ENCODE assay signal across 8 cellular contexts in genomic region chr16:67806428-67807147, GRCh38. TPM values are rescaled to one million over a fixed set of nuclear protein-coding genes. Genes with fewer than 3 reads are reported as not detected.
DNase-seq lines count a peak whose midpoint lies in the region; ATAC-seq and TF ChIP-seq lines count a peak whose summit lies in the region.

RANBP10 (minus strand) TSS chr16:67806560; CDS start chr16:67806536, 24 bp downstream.
A gene with protein sequence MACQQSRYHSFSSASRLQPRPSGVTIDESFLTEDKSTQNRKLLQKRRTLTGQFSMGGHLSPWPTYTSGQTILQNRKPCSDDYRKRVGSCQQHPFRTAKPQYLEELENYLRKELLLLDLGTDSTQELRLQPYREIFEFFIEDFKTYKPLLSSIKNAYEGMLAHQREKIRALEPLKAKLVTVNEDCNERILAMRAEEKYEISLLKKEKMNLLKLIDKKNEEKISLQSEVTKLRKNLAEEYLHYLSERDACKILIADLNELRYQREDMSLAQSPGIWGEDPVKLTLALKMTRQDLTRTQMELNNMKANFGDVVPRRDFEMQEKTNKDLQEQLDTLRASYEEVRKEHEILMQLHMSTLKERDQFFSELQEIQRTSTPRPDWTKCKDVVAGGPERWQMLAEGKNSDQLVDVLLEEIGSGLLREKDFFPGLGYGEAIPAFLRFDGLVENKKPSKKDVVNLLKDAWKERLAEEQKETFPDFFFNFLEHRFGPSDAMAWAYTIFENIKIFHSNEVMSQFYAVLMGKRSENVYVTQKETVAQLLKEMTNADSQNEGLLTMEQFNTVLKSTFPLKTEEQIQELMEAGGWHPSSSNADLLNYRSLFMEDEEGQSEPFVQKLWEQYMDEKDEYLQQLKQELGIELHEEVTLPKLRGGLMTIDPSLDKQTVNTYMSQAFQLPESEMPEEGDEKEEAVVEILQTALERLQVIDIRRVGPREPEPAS (plus strand): TSS chr16:67806889. CDS start chr16:67807150, 261 bp downstream.

- peaks cover 6 to 10% of the 10 kb centered on the region in 2 donors for H3K4me1 ChIP-seq in lung (ENCODE audit: control insufficient read depth in 2 of 2, insufficient read depth in 2 of 2, low read length in 2 of 2)

- no peaks in the 10 kb centered on the region for H3K27me3 ChIP-seq in lung (ENCODE audit: control insufficient read depth, insufficient read depth)

- no peaks in the 10 kb centered on the region for H3K9me3 ChIP-seq in lung (ENCODE audit: control insufficient read depth in 2 of 2, insufficient read depth in 1 of 2, low read length in 1 of 2)

- WGBS in lung, 2 donors = 0 to 1% methylated on average over 48 to 54 of the region's 54 CpGs

- peak within 1 kb of the TSS; percentile 89 for H3K27ac ChIP-seq in lung (ENCODE audit: low read depth in 1 of 2, low read length in 1 of 2)

- TF ChIP-seq CTCF in GM20000 (IDR thresholded peaks at IDR 0.05; ENCODE audit: extremely low read depth, missing control alignments) (no peak), lung (IDR thresholded peaks at IDR 0.05; ENCODE audit: control extremely low read depth, extremely low read depth) (no peak)

- DNase-seq in COLO668 (lab: John Stamatoyannopoulos, UW; ENCODE audit: unreplicated experiment) (peak; percentile 96), GM20000 (ENCODE audit: low spot score) (peak; percentile 94), HS-5 (ENCODE audit: low read depth) (peak; percentile 98), NK-92 (lab: John Stamatoyannopoulos, UW; ENCODE audit: unreplicated experiment) (peak; percentile 78), lung (ENCODE audit: low spot score) (peak; percentile 97)
- DNase-seq in activated CD8-positive, alpha-beta memory T cell treated with anti-CD3 and anti-CD28 coated beads for 24 hours = peak; percentile 96
- peak; percentile 92 for DNase-seq in effector CD8-positive, alpha-beta T cell (lab: John Stamatoyannopoulos, UW)
- DNase-seq in stimulated activated CD4-positive, alpha-beta T cell treated with anti-CD3 and anti-CD28 coated beads, TNF-alpha, amount 100 ng/mL, for 24 hours (ENCODE audit: low read depth in 3 of 3) = peak; percentile 91 to 96 (median 95)

- H3K36me3 ChIP-seq in lung (ENCODE audit: control insufficient read depth in 2 of 2, insufficient read depth in 2 of 2, low read length in 2 of 2) = no peaks in the 10 kb centered on the region

- peak; percentile 95 for ATAC-seq in lung (ENCODE audit: insufficient read depth, low FRiP score)

- H3K4me3 ChIP-seq in lung = peak within 1 kb of the TSS; percentile 98

RNA-seq across cellular contexts. Expression of gene RANBP10, which starts in this region (rescaled TPM):
- 10 to 100 TPM; 18.8 to 23.0 TPM for total RNA-seq in lung
- 1 to 10 TPM; 6.7 to 9.7 TPM for polyA plus RNA-seq in lung

RNA-seq across cellular contexts. Expression of the second gene that starts in this region (rescaled TPM):
- 1 to 10 TPM; 5.0 to 8.7 TPM for total RNA-seq in lung
- 1 to 10 TPM; 4.1 to 5.0 TPM for polyA plus RNA-seq in lung

Comparison
In these comparisons a context has a peak if more than half of its experiments do, and no peak if none do; other contexts are left out.
1. Peak in every context shown above with its lines: DNase-seq, ATAC-seq, H3K4me3 ChIP-seq and H3K27ac ChIP-seq.